ENCODE assay signal across 12 cellular contexts in genomic region chr3:25423780-25424179, GRCh38. TPM values are rescaled to one million over a fixed set of nuclear protein-coding genes. Genes with fewer than 3 reads are reported as not detected.
DNase-seq lines count a peak whose midpoint lies in the region; ATAC-seq, FAIRE-seq and TF ChIP-seq lines count a peak whose summit lies in the region.
"Had no signal": no experiment of that assay in that cellular context is flagged by ENCODE, and none has a peak within 500 bp of the region (broad histone marks: within the 10 kb centered on the region; RNA-seq: fewer than 3 reads in every experiment).

No MANE protein-coding gene starts in this region.

- ATAC-seq in GM18868 (IDR thresholded peaks at IDR 0.05; ENCODE audit: unreplicated experiment), result peak; percentile 45

- DNase-seq in SK-MEL-5 (ENCODE audit: low read depth, low spot score) (peak; percentile 64), fibroblast of peridontal ligament (ENCODE audit: extremely low read depth) (peak; percentile 83), skeletal muscle cell (ENCODE audit: low read depth) (peak; percentile 47), DMS 273 (lab: John Stamatoyannopoulos, UW; ENCODE audit: unreplicated experiment) (no peak), GM12892 (ENCODE audit: insufficient read length) (no peak), mucosa of gallbladder (ENCODE audit: low spot score) (no peak)
- DNase-seq in stimulated activated CD4-positive, alpha-beta T cell treated with anti-CD3 and anti-CD28 coated beads, Interleukin-12 subunit alpha, Interleukin-12 subunit beta, amount 100 ng/mL, for 4 hours, result no peak
- DNase-seq: activated CD4-positive, alpha-beta T cell treated with anti-CD3 and anti-CD28 coated beads, Interleukin-2, amount 50 U/mL, for 48 hours; activated naive CD8-positive, alpha-beta T cell treated with anti-CD3 and anti-CD28 coated beads for 36 hours; NCI-H510A had no signal

- in situ Hi-C loops in SK-MEL-5 (cut with HindIII; ENCODE audit: low pct_unique_long_range_greater_than_20kb, low sequenced_read_pairs), result no loop called here

- FAIRE-seq in GM12892 (lab: Jason Lieb, UNC), result no peak
- FAIRE-seq: endothelial cell of umbilical vein had no signal

- no peak for TF ChIP-seq POLR2A in GM12892 (IDR thresholded peaks at IDR 0.05; ENCODE audit: low read depth, low read length)

- no peak overlapping the region for H3K4me3 ChIP-seq in skeletal muscle cell (ENCODE audit: low read depth, low read length)

RNA-seq across cellular contexts. Expression of gene RARB, which starts 4.3 kb away (rescaled TPM):
- total RNA-seq in SK-MEL-5 (2014; rRNA removed; shearing (Covaris generic)), result 0.87 and 1.0 TPM in 2 replicates
- polyA plus RNA-seq in SK-MEL-5 (2015; cell fraction: cytosol; rRNA removed), result 0.06 and 0.11 TPM in 2 replicates
- polyA plus RNA-seq in SK-MEL-5 (2015; cell fraction: nucleus; rRNA removed), result 0.14 and 0.23 TPM in 2 replicates
- polyA plus RNA-seq in GM12892 (2012; ENCODE audit: missing spikeins), result 0.13 TPM
- total RNA-seq in mucosa of gallbladder, result 12.9 TPM
- total RNA-seq: activated naive CD8-positive, alpha-beta T cell treated with anti-CD3 and anti-CD28 coated beads for 36 hours had no signal

Comparison
In these comparisons a context has a peak if more than half of its experiments do, and no peak if none do; other contexts are left out.
1. DNase-seq: peak in SK-MEL-5 (single experiment), fibroblast of peridontal ligament (single experiment) and skeletal muscle cell (single experiment); none in DMS 273 (single experiment), stimulated activated CD4-positive, alpha-beta T cell treated with anti-CD3 and anti-CD28 coated beads, Interleukin-12 subunit alpha, Interleukin-12 subunit beta, amount 100 ng/mL, for 4 hours (single experiment), GM12892 (single experiment) and mucosa of gallbladder (single experiment).